ENCODE assay signal across 27 cellular contexts in the genomic region with DNA sequence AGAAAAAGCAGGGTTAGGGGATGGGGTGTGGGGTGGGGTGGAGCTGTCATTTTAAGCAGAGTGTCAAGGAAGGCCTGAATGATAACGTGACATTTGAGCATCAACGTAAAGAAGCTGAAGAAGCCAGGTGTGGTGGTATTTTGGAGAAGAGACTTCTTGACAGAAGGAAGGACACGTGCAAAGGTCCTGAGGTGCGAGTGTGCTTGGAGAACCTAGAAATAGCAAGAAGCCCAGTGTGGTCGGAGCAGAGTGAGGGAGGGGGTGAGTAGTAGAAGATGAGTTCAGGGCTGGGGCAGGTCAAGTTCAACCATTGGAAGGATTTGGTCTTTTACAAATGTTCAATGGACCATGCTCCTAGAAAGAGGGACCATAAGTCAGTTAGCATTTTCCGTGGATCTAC.
"Had no signal": no experiment of that assay in that cellular context is flagged by ENCODE, and none has a peak within 500 bp of the region (broad histone marks: within the 10 kb centered on the region; RNA-seq: fewer than 3 reads in every experiment).

No MANE protein-coding gene starts in this region.

- H3K36me3 ChIP-seq: heart right ventricle, left lung, lower lobe of right lung, pancreas, right atrium auricular region, right lobe of liver, suprapubic skin, thoracic aorta, tibial artery, upper lobe of right lung, uterus had no signal

- FAIRE-seq: keratinocyte, pancreas had no signal

- H3K4me1 Mint-ChIP-seq: natural killer cell; stimulated activated naive B cell treated with anti-CD40 and anti-IgM and Interleukin-4, amounts not matched to agents 10 μg/mL and 1 μg/mL and 100 μg/mL, for 72 hours had no signal

- H3K9me3 ChIP-seq: left lung, lower lobe of right lung, pancreas, right atrium auricular region, right lobe of liver, suprapubic skin, thoracic aorta, tibial artery, upper lobe of right lung, uterus had no signal

- H3K4me1 ChIP-seq: heart right ventricle, left lung, lower lobe of right lung, pancreas, right atrium auricular region, right lobe of liver, suprapubic skin, tibial artery, upper lobe of right lung, uterus had no signal

- H3K36me3 Mint-ChIP-seq: natural killer cell; stimulated activated naive B cell treated with anti-CD40 and anti-IgM and Interleukin-4, amounts not matched to agents 10 μg/mL and 1 μg/mL and 100 μg/mL, for 72 hours had no signal

- H3K27ac ChIP-seq: heart right ventricle, hepatocyte, left lung, lower lobe of right lung, pancreas, right atrium auricular region, right lobe of liver, skin epidermis, suprapubic skin, thoracic aorta, tibial artery, upper lobe of right lung, uterus had no signal

- H3K27me3 ChIP-seq: pancreas, right atrium auricular region, right lobe of liver, uterus had no signal

- H3K4me3 Mint-ChIP-seq: natural killer cell; nephron progenitor cell; stimulated activated naive B cell treated with anti-CD40 and anti-IgM and Interleukin-4, amounts not matched to agents 10 μg/mL and 1 μg/mL and 100 μg/mL, for 72 hours had no signal

- H3K79me2 ChIP-seq: hepatocyte had no signal

- H3K4me3 ChIP-seq: heart right ventricle, hepatocyte, left lung, lower lobe of right lung, pancreas, right atrium auricular region, right lobe of liver, skin epidermis, suprapubic skin, thoracic aorta, tibial artery, upper lobe of right lung, uterus had no signal

- H2AFZ ChIP-seq: hepatocyte had no signal

- H3K9me3 Mint-ChIP-seq: natural killer cell had no signal

- H3K27ac Mint-ChIP-seq: natural killer cell; nephron progenitor cell; stimulated activated naive B cell treated with anti-CD40 and anti-IgM and Interleukin-4, amounts not matched to agents 10 μg/mL and 1 μg/mL and 100 μg/mL, for 72 hours had no signal

- H3K4me2 ChIP-seq: hepatocyte had no signal

- ATAC-seq: heart right ventricle; left cardiac atrium; left lung; lower lobe of right lung; natural killer cell; pancreas; right lobe of liver; stimulated activated naive B cell treated with anti-CD40 and anti-IgM and Interleukin-4, amounts not matched to agents 10 μg/mL and 1 μg/mL and 100 μg/mL, for 72 hours; stimulated activated naive CD8-positive, alpha-beta T cell treated with anti-CD3 and anti-CD28 coated beads, Interleukin-15, Interleukin-2, amounts not matched to agents 100 U/mL and 50 U/mL, for 24 hours; upper lobe of right lung had no signal

- DNase-seq: heart right ventricle; kidney glomerular epithelial cell; left cardiac atrium; left lung; lower lobe of right lung; mammary epithelial cell; mesenchymal stem cell; natural killer cell; nephron progenitor cell; pancreas; stimulated activated CD4-positive, alpha-beta T cell treated with anti-CD3 and anti-CD28 coated beads, Interleukin-12 subunit alpha, Interleukin-12 subunit beta, amount 100 ng/mL, for 4 hours; stimulated activated CD4-positive, alpha-beta T cell treated with anti-CD3 and anti-CD28 coated beads, Interleukin-15, amount 100 ng/mL, for 24 hours; stimulated activated CD4-positive, alpha-beta T cell treated with anti-CD3 and anti-CD28 coated beads, Interleukin-2, amount 100 ng/mL, for 24 hours; stimulated activated CD4-positive, alpha-beta T cell treated with anti-CD3 and anti-CD28 coated beads, Interleukin-4, amount 100 ng/mL, for 1 hour; stimulated activated naive B cell treated with anti-CD40 and anti-IgM and Interleukin-4, amounts not matched to agents 10 μg/mL and 1 μg/mL and 100 μg/mL, for 72 hours; stimulated activated naive CD8-positive, alpha-beta T cell treated with anti-CD3 and anti-CD28 coated beads, Interleukin-15, Interleukin-2, amounts not matched to agents 100 U/mL and 50 U/mL, for 24 hours; tibial artery; trophoblast cell; upper lobe of right lung; uterus had no signal
